ENCODE assay signal across 9 cellular contexts in the genomic region with DNA sequence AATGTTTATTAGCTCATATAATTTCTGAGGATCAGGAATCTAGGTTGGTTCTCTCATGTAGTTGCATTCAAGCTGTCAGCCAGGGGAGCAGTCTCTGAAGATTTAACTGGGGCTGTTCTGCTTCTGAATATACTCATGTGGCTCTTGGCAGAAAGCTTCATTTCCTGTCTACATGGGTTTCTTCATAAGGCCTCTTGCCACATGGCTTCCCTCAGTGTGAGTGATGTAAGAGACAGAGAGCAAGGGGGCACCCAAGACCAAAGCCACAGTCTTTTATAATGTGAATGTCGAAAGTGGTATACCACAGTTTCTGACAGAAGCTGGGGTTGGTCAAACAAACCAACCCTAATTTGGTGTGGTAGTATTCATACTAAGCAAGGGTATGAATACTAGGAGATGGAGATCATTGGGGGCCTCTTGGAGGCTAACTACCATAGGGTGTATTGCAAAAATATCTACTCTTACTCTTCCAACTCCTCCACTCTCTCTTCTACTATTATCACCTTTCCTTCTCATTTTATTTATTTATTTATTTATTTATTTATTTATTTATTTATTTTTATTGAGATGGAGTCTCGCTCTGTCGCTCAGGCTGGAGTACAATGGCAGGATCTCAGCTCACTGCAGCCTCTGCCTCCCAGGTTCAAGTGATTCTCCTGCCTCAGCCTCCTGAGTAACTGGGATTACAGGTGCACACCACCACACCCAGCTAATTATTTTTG.
DNase-seq lines count a peak whose midpoint lies in the region; ATAC-seq and TF ChIP-seq lines count a peak whose summit lies in the region.
"Had no signal": no experiment of that assay in that cellular context is flagged by ENCODE, and none has a peak within 500 bp of the region (broad histone marks: within the 10 kb centered on the region; RNA-seq: fewer than 3 reads in every experiment).

No MANE protein-coding gene starts in this region.

- H3K36me3 Mint-ChIP-seq in T-helper 1 cell treated with Interleukin-12 subunit alpha and Interleukin-12 subunit beta and Interleukin-4 antibody, amounts not matched to agents 30 μg/mL and 1 μg/mL, for 36 hours (ENCODE audit: low read depth) = no peaks in the 10 kb centered on the region
- H3K36me3 Mint-ChIP-seq in natural killer cell treated with Interleukin-12 subunit alpha and Interleukin-12 subunit beta and Interleukin-15 and Interleukin-18, amount 100 ng/mL, for 72 hours = peaks cover 14% of the 10 kb centered on the region

- H3K27ac ChIP-seq in sigmoid colon = peak overlapping the region in 1 of 4 donors; percentile 13
- no peak overlapping the region for H3K27ac ChIP-seq in breast epithelium
- H3K27ac ChIP-seq: 22Rv1 had no signal

- H3K27me3 ChIP-seq in sigmoid colon = no peaks in the 10 kb centered on the region
- no peaks in the 10 kb centered on the region for H3K27me3 ChIP-seq in breast epithelium

- H3K27me3 Mint-ChIP-seq in T-helper 1 cell treated with Interleukin-12 subunit alpha and Interleukin-12 subunit beta and Interleukin-4 antibody, amounts not matched to agents 30 μg/mL and 1 μg/mL, for 36 hours (ENCODE audit: low read depth) = no peaks in the 10 kb centered on the region
- H3K27me3 Mint-ChIP-seq in natural killer cell treated with Interleukin-12 subunit alpha and Interleukin-12 subunit beta and Interleukin-15 and Interleukin-18, amount 100 ng/mL, for 72 hours = no peaks in the 10 kb centered on the region

- peak; percentile 84 for ATAC-seq in HG02885 (IDR thresholded peaks at IDR 0.05; ENCODE audit: poor library complexity, unreplicated experiment)
- peak; percentile 95 to 96 for ATAC-seq in natural killer cell treated with Interleukin-12 subunit alpha and Interleukin-12 subunit beta and Interleukin-15 and Interleukin-18, amount 100 ng/mL, for 72 hours

- DNase-seq in DMS 273 (lab: John Stamatoyannopoulos, UW; ENCODE audit: unreplicated experiment) = peak; percentile 8
- DNase-seq in DMS 273 treated with DMSO at 0.1 percent for 48 hours (lab: John Stamatoyannopoulos, UW) = no peak
- peak; percentile 82 for DNase-seq in natural killer cell treated with Interleukin-12 subunit alpha and Interleukin-12 subunit beta and Interleukin-15 and Interleukin-18, amount 100 ng/mL, for 72 hours (ENCODE audit: low spot score)
- no peak for DNase-seq in hepatic stellate cell (ENCODE audit: low spot score)
- no peak for DNase-seq in sigmoid colon
- no peak for DNase-seq in breast epithelium (ENCODE audit: low spot score in 2 of 2)

- H3K4me3 Mint-ChIP-seq in T-helper 1 cell treated with Interleukin-12 subunit alpha and Interleukin-12 subunit beta and Interleukin-4 antibody, amounts not matched to agents 30 μg/mL and 1 μg/mL, for 36 hours = no peak overlapping the region
- peak overlapping the region; percentile 88 for H3K4me3 Mint-ChIP-seq in natural killer cell treated with Interleukin-12 subunit alpha and Interleukin-12 subunit beta and Interleukin-15 and Interleukin-18, amount 100 ng/mL, for 72 hours

- peak overlapping the region; percentile 20 for H3K27ac Mint-ChIP-seq in T-helper 1 cell treated with Interleukin-12 subunit alpha and Interleukin-12 subunit beta and Interleukin-4 antibody, amounts not matched to agents 30 μg/mL and 1 μg/mL, for 36 hours
- H3K27ac Mint-ChIP-seq in natural killer cell treated with Interleukin-12 subunit alpha and Interleukin-12 subunit beta and Interleukin-15 and Interleukin-18, amount 100 ng/mL, for 72 hours = peak overlapping the region; percentile 86 to 99

- TF ChIP-seq POLR2A in sigmoid colon (IDR thresholded peaks at IDR 0.05) = no peak
- no peak for TF ChIP-seq POLR2A in breast epithelium (IDR thresholded peaks at IDR 0.05)

- TF ChIP-seq EP300 in sigmoid colon (IDR thresholded peaks at IDR 0.05) = no peak

- H3K36me3 ChIP-seq in sigmoid colon (no peaks in the 10 kb centered on the region), breast epithelium (no peaks in the 10 kb centered on the region)

- 79 to 91% methylated on average over 3 of the region's 3 CpGs for WGBS in sigmoid colon, 2 donors

- intact Hi-C loops in sigmoid colon (cut with DNase I) (no loop called here), breast epithelium (cut with DNase I; ENCODE audit: low total_unique reads) (no loop called here)

- H3K9me3 ChIP-seq in sigmoid colon (peaks cover 0 to 1% (median 0%) of the 10 kb centered on the region in 4 donors), breast epithelium (no peaks in the 10 kb centered on the region)

- H3K4me1 Mint-ChIP-seq in T-helper 1 cell treated with Interleukin-12 subunit alpha and Interleukin-12 subunit beta and Interleukin-4 antibody, amounts not matched to agents 30 μg/mL and 1 μg/mL, for 36 hours (ENCODE audit: low read depth) = peaks cover 7% of the 10 kb centered on the region
- H3K4me1 Mint-ChIP-seq in natural killer cell treated with Interleukin-12 subunit alpha and Interleukin-12 subunit beta and Interleukin-15 and Interleukin-18, amount 100 ng/mL, for 72 hours (ENCODE audit: low read depth in 2 of 2) = peaks cover 41 to 51% of the 10 kb centered on the region in 2 donors

- H3K4me3 ChIP-seq in sigmoid colon (no peak overlapping the region), breast epithelium (no peak overlapping the region)

- H3K4me1 ChIP-seq in sigmoid colon = no peaks in the 10 kb centered on the region
- no peaks in the 10 kb centered on the region for H3K4me1 ChIP-seq in breast epithelium

- TF ChIP-seq CTCF in sigmoid colon (IDR thresholded peaks at IDR 0.05) (no peak), breast epithelium (IDR thresholded peaks at IDR 0.05) (no peak)

- peaks cover 17% of the 10 kb centered on the region for H3K9me3 Mint-ChIP-seq in T-helper 1 cell treated with Interleukin-12 subunit alpha and Interleukin-12 subunit beta and Interleukin-4 antibody, amounts not matched to agents 30 μg/mL and 1 μg/mL, for 36 hours
- H3K9me3 Mint-ChIP-seq in natural killer cell treated with Interleukin-12 subunit alpha and Interleukin-12 subunit beta and Interleukin-15 and Interleukin-18, amount 100 ng/mL, for 72 hours = no peaks in the 10 kb centered on the region

Comparison
In these comparisons a context has a peak if more than half of its experiments do, and no peak if none do; other contexts are left out.
1. DNase-seq: peak in DMS 273 (single experiment) and natural killer cell treated with Interleukin-12 subunit alpha and Interleukin-12 subunit beta and Interleukin-15 and Interleukin-18, amount 100 ng/mL, for 72 hours (single experiment); none in DMS 273 treated with DMSO at 0.1 percent for 48 hours (single experiment), hepatic stellate cell (single experiment), sigmoid colon (single experiment) and breast epithelium (0 of 2).